In the genomic region with DNA sequence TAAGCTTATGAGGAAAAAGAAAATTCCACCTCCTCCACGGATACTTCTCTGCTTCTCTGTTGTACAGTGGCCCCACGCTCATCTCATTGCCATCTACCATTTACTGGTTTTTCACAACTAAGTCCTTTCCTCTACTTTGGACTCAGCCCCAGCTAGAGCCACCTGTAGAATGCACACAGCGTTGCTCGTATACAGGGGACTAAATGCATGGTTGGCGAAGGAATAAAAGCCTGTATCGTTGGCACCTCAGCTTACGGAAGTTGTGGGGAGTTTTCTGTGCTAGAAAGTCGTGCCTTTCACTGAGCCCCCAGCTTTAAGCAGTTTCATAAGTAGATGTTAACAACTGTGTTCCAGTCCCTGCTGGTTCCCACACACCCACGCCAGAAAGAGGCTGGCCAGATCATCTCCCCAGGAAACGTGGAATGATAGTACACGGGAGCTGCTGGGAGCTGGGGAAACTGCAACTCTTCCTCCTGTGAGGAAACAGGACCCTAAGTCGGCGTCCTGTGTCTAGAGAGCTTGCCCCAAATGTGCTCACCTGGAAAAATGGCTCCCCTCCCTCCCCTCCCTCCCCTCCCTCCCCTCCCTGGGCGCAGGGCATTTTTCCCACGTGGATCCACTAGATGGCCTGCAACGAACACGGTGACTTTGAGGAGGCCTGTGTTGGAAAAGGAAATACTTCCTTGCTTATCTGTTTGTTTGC, we compare ENCODE assay signal across 8 cellular contexts. TPM values are rescaled to one million over a fixed set of nuclear protein-coding genes. Genes with fewer than 3 reads are reported as not detected.
DNase-seq lines count a peak whose midpoint lies in the region; ATAC-seq and TF ChIP-seq lines count a peak whose summit lies in the region.

No MANE protein-coding gene starts in this region.

- peaks cover 5% of the 10 kb centered on the region for H3K9me3 Mint-ChIP-seq in activated naive CD8-positive, alpha-beta T cell treated with anti-CD3 and anti-CD28 coated beads for 36 hours

- TF ChIP-seq CTCF in tibial artery (IDR thresholded peaks at IDR 0.05): peak; percentile 31 to 38

- H3K4me3 ChIP-seq in tibial artery: no peak overlapping the region

- in situ Hi-C loops in Caki2 (cut with HindIII; ENCODE audit: low pct_unique_long_range_greater_than_20kb, low sequenced_read_pairs): no loop called here

- H3K4me3 Mint-ChIP-seq in activated naive CD8-positive, alpha-beta T cell treated with anti-CD3 and anti-CD28 coated beads for 36 hours: no peak overlapping the region

- no peaks in the 10 kb centered on the region for H3K36me3 ChIP-seq in tibial artery

- peaks cover 6% of the 10 kb centered on the region for H3K36me3 Mint-ChIP-seq in activated naive CD8-positive, alpha-beta T cell treated with anti-CD3 and anti-CD28 coated beads for 36 hours

- peaks cover 22% of the 10 kb centered on the region for H3K4me1 Mint-ChIP-seq in activated naive CD8-positive, alpha-beta T cell treated with anti-CD3 and anti-CD28 coated beads for 36 hours

- H3K27ac ChIP-seq in tibial artery: no peak overlapping the region

- intact Hi-C loops in tibial artery (cut with DNase I; ENCODE audit: low total_unique reads): loop anchor here (5.0 kb wide), 1 partner anchor 309 kb away; no protein-coding TSS in a partner anchor

- no peak overlapping the region for H3K27ac Mint-ChIP-seq in activated naive CD8-positive, alpha-beta T cell treated with anti-CD3 and anti-CD28 coated beads for 36 hours

- H3K27me3 ChIP-seq in tibial artery: no peaks in the 10 kb centered on the region

- H3K9me3 ChIP-seq in tibial artery: peaks cover 0 to 4% (median 0%) of the 10 kb centered on the region in 3 donors

- DNase-seq in Caki2 (ENCODE audit: low read depth) (peak; percentile 71), LoVo (ENCODE audit: low spot score) (peak; percentile 23), astrocyte of the hippocampus (ENCODE audit: low read depth, low spot score) (peak; percentile 81), islet precursor cell (peak; percentile 77), tibial artery (no peak), GOT3 (lab: John Stamatoyannopoulos, UW) (no peak)
- no peak for DNase-seq in activated naive CD8-positive, alpha-beta T cell treated with anti-CD3 and anti-CD28 coated beads for 36 hours

- no peak for ATAC-seq in GM21717 (IDR thresholded peaks at IDR 0.05; ENCODE audit: unreplicated experiment)

- no peaks in the 10 kb centered on the region for H3K27me3 Mint-ChIP-seq in activated naive CD8-positive, alpha-beta T cell treated with anti-CD3 and anti-CD28 coated beads for 36 hours

- peaks cover 0 to 17% (median 8%) of the 10 kb centered on the region in 4 donors for H3K4me1 ChIP-seq in tibial artery

RNA-seq across cellular contexts. Expression of gene RFX8, which starts 43.7 kb away (rescaled TPM):
- not detected in 2 replicates for total RNA-seq in Caki2 (2014; rRNA removed; shearing (Covaris generic); ENCODE audit: low replicate concordance)
- not detected for total RNA-seq in activated naive CD8-positive, alpha-beta T cell treated with anti-CD3 and anti-CD28 coated beads for 36 hours

Comparison
In these comparisons a context has a peak if more than half of its experiments do, and no peak if none do; other contexts are left out.
1. DNase-seq: peak in Caki2 (single experiment), LoVo (single experiment), astrocyte of the hippocampus (single experiment) and islet precursor cell (single experiment); none in tibial artery (0 of 2), GOT3 (single experiment) and activated naive CD8-positive, alpha-beta T cell treated with anti-CD3 and anti-CD28 coated beads for 36 hours (single experiment).